Comparison of ENCODE assay signal across 8 cellular contexts in the genomic region with DNA sequence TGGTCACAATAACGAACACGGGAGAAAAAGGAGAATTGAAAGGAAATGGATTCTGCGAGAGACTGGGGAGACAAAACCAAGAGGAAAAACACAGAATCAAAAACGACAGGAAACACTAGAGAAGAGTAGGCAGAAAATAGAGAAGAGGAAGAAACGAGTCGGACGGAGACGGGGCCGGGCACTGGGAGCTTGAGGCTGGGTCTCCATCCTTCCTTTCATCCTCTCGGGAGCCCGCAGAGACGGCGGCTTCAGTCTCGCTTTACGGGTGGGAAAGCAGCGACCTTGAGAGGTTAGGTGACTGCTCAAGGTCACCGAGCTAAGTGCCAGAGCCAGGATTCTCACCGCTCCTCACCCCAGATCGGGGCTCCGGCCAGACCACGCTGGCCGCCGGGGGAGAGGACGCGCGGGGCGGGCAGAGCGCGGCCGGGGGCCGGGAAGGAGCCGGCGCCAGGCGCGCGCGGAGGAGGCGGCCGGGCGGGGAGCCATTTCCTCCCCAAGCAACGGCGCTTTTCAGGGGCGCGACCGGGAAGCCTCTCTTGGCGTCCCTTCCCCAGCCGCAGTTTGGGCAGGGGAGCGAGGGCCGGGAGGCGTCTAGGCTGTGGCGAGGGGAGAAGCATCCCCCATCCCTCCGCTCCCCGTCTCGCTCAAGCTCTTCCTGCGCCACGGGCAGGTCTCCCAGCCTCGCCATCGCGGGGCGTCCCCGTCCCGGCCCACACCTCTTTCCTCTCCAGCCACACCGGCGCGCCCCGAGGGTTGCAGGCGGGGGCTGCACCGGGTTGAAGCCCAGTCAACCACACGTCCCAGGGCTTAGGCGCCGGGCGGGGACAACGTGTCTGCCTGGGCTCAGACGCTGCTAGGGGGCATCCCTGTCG. TPM values are rescaled to one million over a fixed set of nuclear protein-coding genes. Genes with fewer than 3 reads are reported as not detected.
A peak's percentile ranks its signal among the peaks of the same experiment; 100 is the strongest.
DNase-seq lines count a peak whose midpoint lies in the region; ATAC-seq and TF ChIP-seq lines count a peak whose summit lies in the region.

No MANE protein-coding gene starts in this region.

- peak overlapping the region; percentile 47 for H3K27ac Mint-ChIP-seq in activated T-helper 1 cell treated with anti-CD3 and anti-CD28 coated beads, Interleukin-12 subunit alpha, Interleukin-12 subunit beta, Interleukin-2, Interleukin-4 antibody, amounts not matched to agents 30 ng/mL and 10 ng/mL and 1 ng/mL, durations not matched to agents 14 hours and 24 hours and 36 hours
- H3K27ac Mint-ChIP-seq in nephron progenitor cell, result peak overlapping the region; percentile 12

- H3K36me3 Mint-ChIP-seq in activated T-helper 1 cell treated with anti-CD3 and anti-CD28 coated beads, Interleukin-12 subunit alpha, Interleukin-12 subunit beta, Interleukin-2, Interleukin-4 antibody, amounts not matched to agents 30 ng/mL and 10 ng/mL and 1 ng/mL, durations not matched to agents 14 hours and 24 hours and 36 hours (ENCODE audit: low read depth), result no peaks in the 10 kb centered on the region
- no peaks in the 10 kb centered on the region for H3K36me3 Mint-ChIP-seq in nephron progenitor cell (ENCODE audit: low read depth)

- no peak for TF ChIP-seq CTCF in foreskin fibroblast (IDR thresholded peaks at IDR 0.05; ENCODE audit: low read depth, low read length)
- no peak for TF ChIP-seq CTCF in nephron progenitor cell (IDR thresholded peaks at IDR 0.05)

- H3K4me3 ChIP-seq in foreskin fibroblast (ENCODE audit: low read depth in 1 of 2, low read length in 2 of 2), result peak overlapping the region; percentile 50 to 64

- ATAC-seq in HG02798 (IDR thresholded peaks at IDR 0.05; ENCODE audit: poor library complexity, unreplicated experiment), result peak; percentile 67

- H3K9me3 Mint-ChIP-seq in activated T-helper 1 cell treated with anti-CD3 and anti-CD28 coated beads, Interleukin-12 subunit alpha, Interleukin-12 subunit beta, Interleukin-2, Interleukin-4 antibody, amounts not matched to agents 30 ng/mL and 10 ng/mL and 1 ng/mL, durations not matched to agents 14 hours and 24 hours and 36 hours, result no peaks in the 10 kb centered on the region
- H3K9me3 Mint-ChIP-seq in nephron progenitor cell, result no peaks in the 10 kb centered on the region

- intact Hi-C loops in activated T-helper 1 cell treated with anti-CD3 and anti-CD28 coated beads, Interleukin-12 subunit alpha, Interleukin-12 subunit beta, Interleukin-2, Interleukin-4 antibody, amounts not matched to agents 30 ng/mL and 10 ng/mL and 1 ng/mL, durations not matched to agents 14 hours and 24 hours and 36 hours (cut with micrococcal nuclease), result loop anchor here (1.0 to 5.0 kb wide), 3 partner anchors 12 to 251 kb away; partner anchors contain the start of gene MAP3K7

- peaks cover 13% of the 10 kb centered on the region for H3K4me1 Mint-ChIP-seq in activated T-helper 1 cell treated with anti-CD3 and anti-CD28 coated beads, Interleukin-12 subunit alpha, Interleukin-12 subunit beta, Interleukin-2, Interleukin-4 antibody, amounts not matched to agents 30 ng/mL and 10 ng/mL and 1 ng/mL, durations not matched to agents 14 hours and 24 hours and 36 hours (ENCODE audit: low read depth)
- H3K4me1 Mint-ChIP-seq in nephron progenitor cell, result peaks cover 12% of the 10 kb centered on the region

- peaks cover 65% of the 10 kb centered on the region for H3K27me3 Mint-ChIP-seq in activated T-helper 1 cell treated with anti-CD3 and anti-CD28 coated beads, Interleukin-12 subunit alpha, Interleukin-12 subunit beta, Interleukin-2, Interleukin-4 antibody, amounts not matched to agents 30 ng/mL and 10 ng/mL and 1 ng/mL, durations not matched to agents 14 hours and 24 hours and 36 hours (ENCODE audit: insufficient read depth)
- H3K27me3 Mint-ChIP-seq in nephron progenitor cell (ENCODE audit: low read depth, poor library complexity), result peaks cover 61% of the 10 kb centered on the region

- peak; percentile 42 for DNase-seq in NCI-H82 (lab: John Stamatoyannopoulos, UW)
- DNase-seq in NCI-H82 treated with DMSO at 0.1 percent for 48 hours (lab: John Stamatoyannopoulos, UW; ENCODE audit: unreplicated experiment), result no peak
- DNase-seq in NCI-H524 treated with DMSO at 0.1 percent for 48 hours (lab: John Stamatoyannopoulos, UW), result peak; percentile 23
- peak; percentile 14 for DNase-seq in activated T-helper 1 cell treated with anti-CD3 and anti-CD28 coated beads, Interleukin-12 subunit alpha, Interleukin-12 subunit beta, Interleukin-2, Interleukin-4 antibody, amounts not matched to agents 30 ng/mL and 10 ng/mL and 1 ng/mL, durations not matched to agents 14 hours and 24 hours and 36 hours (ENCODE audit: low spot score)
- peak in 1 of 2 donors; percentile 57 for DNase-seq in foreskin fibroblast
- peak; percentile 69 for DNase-seq in nephron progenitor cell
- peak; percentile 46 for DNase-seq in ureter (ENCODE audit: low spot score)

- H3K4me3 Mint-ChIP-seq in activated T-helper 1 cell treated with anti-CD3 and anti-CD28 coated beads, Interleukin-12 subunit alpha, Interleukin-12 subunit beta, Interleukin-2, Interleukin-4 antibody, amounts not matched to agents 30 ng/mL and 10 ng/mL and 1 ng/mL, durations not matched to agents 14 hours and 24 hours and 36 hours, result peak overlapping the region; percentile 84
- H3K4me3 Mint-ChIP-seq in nephron progenitor cell, result peak overlapping the region; percentile 88

RNA-seq across cellular contexts. Expression of gene MAP3K7, which starts 24.0 kb away (rescaled TPM):
- 31.0 and 35.9 TPM in 2 replicates for total RNA-seq in activated T-helper 1 cell treated with anti-CD3 and anti-CD28 coated beads, Interleukin-12 subunit alpha, Interleukin-12 subunit beta, Interleukin-2, Interleukin-4 antibody, amounts not matched to agents 30 ng/mL and 10 ng/mL and 1 ng/mL, durations not matched to agents 14 hours and 24 hours and 36 hours
- 31.3 TPM for total RNA-seq in ureter
